ENCODE assay signal across 9 cellular contexts in the genomic region with DNA sequence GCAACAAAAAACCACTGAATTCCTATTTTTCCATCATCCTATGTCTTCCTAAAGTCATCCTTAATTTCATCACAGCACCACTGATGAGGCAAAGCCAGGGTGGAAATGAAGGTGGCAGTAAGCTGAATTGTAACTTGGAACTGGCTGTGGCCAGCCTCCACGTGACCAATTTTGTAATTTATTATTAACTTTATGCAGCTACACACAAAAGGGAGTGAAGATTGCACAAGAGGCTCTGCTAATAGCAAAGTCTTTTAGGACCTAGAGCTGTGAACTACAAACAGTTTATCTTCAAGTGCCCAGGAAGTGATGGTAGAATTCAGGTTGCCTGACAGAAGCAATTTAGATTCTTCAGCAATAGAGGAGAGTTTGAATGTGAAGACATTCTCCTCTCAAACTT.
DNase-seq lines count a peak whose midpoint lies in the region; ATAC-seq and TF ChIP-seq lines count a peak whose summit lies in the region.
"Had no signal": no experiment of that assay in that cellular context is flagged by ENCODE, and none has a peak within 500 bp of the region (broad histone marks: within the 10 kb centered on the region; RNA-seq: fewer than 3 reads in every experiment).

No MANE protein-coding gene starts in this region.

- no peak overlapping the region for H2AFZ ChIP-seq in ACC112 (ENCODE audit: low read length, unreplicated experiment)
- H2AFZ ChIP-seq in GM23248: no peak overlapping the region

- DNase-seq in GM23248 (peak; percentile 58), kidney glomerular epithelial cell (lab: John Stamatoyannopoulos, UW) (peak; percentile 77), EL (no peak), dermis blood vessel endothelial cell (no peak), GM19240 (ENCODE audit: insufficient read length, low spot score) (no peak)
- no peak for DNase-seq in activated CD8-positive, alpha-beta T cell treated with anti-CD3 and anti-CD28 coated beads for 36 hours
- DNase-seq: DMS79 treated with DMSO at 0.1 percent for 48 hours had no signal

- H3K4me3 Mint-ChIP-seq in activated CD8-positive, alpha-beta T cell treated with anti-CD3 and anti-CD28 coated beads for 36 hours: peak overlapping the region; percentile 16

- peak overlapping the region; percentile 41 for H3K4me2 ChIP-seq in GM23248 (ENCODE audit: unreplicated experiment)

- intact Hi-C loops in activated CD8-positive, alpha-beta T cell treated with anti-CD3 and anti-CD28 coated beads for 36 hours (cut with micrococcal nuclease): loop anchor here (5.0 kb wide), 1 partner anchor 197 kb away; no protein-coding TSS in a partner anchor

- no peaks in the 10 kb centered on the region for H3K79me2 ChIP-seq in ACC112 (ENCODE audit: control insufficient read depth, insufficient read depth, low read length, unreplicated experiment)
- no peaks in the 10 kb centered on the region for H3K79me2 ChIP-seq in GM23248 (ENCODE audit: insufficient read depth)

- no peaks in the 10 kb centered on the region for H3K9me3 ChIP-seq in GM23248 (ENCODE audit: low read depth)

- H3K4me1 Mint-ChIP-seq in activated CD8-positive, alpha-beta T cell treated with anti-CD3 and anti-CD28 coated beads for 36 hours (ENCODE audit: low read depth): peaks cover 63% of the 10 kb centered on the region

- ATAC-seq in activated CD8-positive, alpha-beta T cell treated with anti-CD3 and anti-CD28 coated beads for 36 hours: peak; percentile 25
- no peak for ATAC-seq in HG02588 (IDR thresholded peaks at IDR 0.05; ENCODE audit: unreplicated experiment)

- H3K36me3 ChIP-seq in ACC112 (ENCODE audit: insufficient read depth, low read length): no peaks in the 10 kb centered on the region
- no peaks in the 10 kb centered on the region for H3K36me3 ChIP-seq in GM23248 (ENCODE audit: low read depth)

- H3K27ac ChIP-seq in ACC112 (ENCODE audit: low read depth, low read length) (peak overlapping the region; percentile 45), GM23248 (peak overlapping the region; percentile 71)

- H3K9me3 Mint-ChIP-seq in activated CD8-positive, alpha-beta T cell treated with anti-CD3 and anti-CD28 coated beads for 36 hours: peaks cover 2% of the 10 kb centered on the region

- peaks cover 41% of the 10 kb centered on the region for H3F3A ChIP-seq in GM23248 (ENCODE audit: insufficient read depth)

- H3K36me3 Mint-ChIP-seq in activated CD8-positive, alpha-beta T cell treated with anti-CD3 and anti-CD28 coated beads for 36 hours (ENCODE audit: low read depth): peaks cover 5% of the 10 kb centered on the region

- H3K27ac Mint-ChIP-seq in activated CD8-positive, alpha-beta T cell treated with anti-CD3 and anti-CD28 coated beads for 36 hours: peak overlapping the region; percentile 89

- H3K9me2 ChIP-seq in GM23248 (ENCODE audit: insufficient read depth): no peaks in the 10 kb centered on the region

- H3K4me3 ChIP-seq in ACC112 (ENCODE audit: low read depth, low read length) (no peak overlapping the region), GM23248 (peak overlapping the region; percentile 25; the same call in 1 of the 2 replicates)

- peaks cover 30% of the 10 kb centered on the region for H3K4me1 ChIP-seq in ACC112 (ENCODE audit: control insufficient read depth, insufficient read depth, low read length, unreplicated experiment)
- H3K4me1 ChIP-seq in GM23248 (ENCODE audit: insufficient read depth): peaks cover 43% of the 10 kb centered on the region

- POLR2A ChIA-PET in activated CD8-positive, alpha-beta T cell treated with anti-CD3 and anti-CD28 coated beads for 36 hours (lab: Charles Lee): interaction anchor here (1.1 to 1.2 kb wide), 3 partner anchors 59 to 212 kb away, joined by 3 to 5 read pairs (median 5); a partner anchor contains a TSS

- CTCF ChIA-PET in activated CD8-positive, alpha-beta T cell treated with anti-CD3 and anti-CD28 coated beads for 36 hours (lab: Charles Lee): interaction anchor here (1.1 to 4.0 kb wide), 5 partner anchors 16 to 308 kb away, joined by 3 to 17 read pairs (median 8); no protein-coding TSS in a partner anchor

- H3K27me3 ChIP-seq in ACC112 (ENCODE audit: insufficient read depth, low read length) (no peaks in the 10 kb centered on the region), GM23248 (replicated peaks; ENCODE audit: insufficient read depth) (no peaks in the 10 kb centered on the region)

- in situ Hi-C loops in GM23248 (cut with MboI): no loop called here

- no peaks in the 10 kb centered on the region for H4K20me1 ChIP-seq in GM23248 (ENCODE audit: insufficient read depth)

- H3K9ac ChIP-seq in GM23248: peak overlapping the region; percentile 37; the same call in 1 of the 2 replicates

- no peak for TF ChIP-seq CTCF in activated CD8-positive, alpha-beta T cell treated with anti-CD3 and anti-CD28 coated beads for 36 hours (IDR thresholded peaks at IDR 0.05)

- H3K27me3 Mint-ChIP-seq in activated CD8-positive, alpha-beta T cell treated with anti-CD3 and anti-CD28 coated beads for 36 hours: peaks cover 7% of the 10 kb centered on the region

- WGBS in GM23248 (ENCODE audit: low coverage in 1 of 2, low lambda C conversion rate in 2 of 2, missing lambda C conversion rate in 2 of 2), 2 experiments: 0 to 6% methylated on average over 1 of the region's 1 CpG

Comparison
In these comparisons a context has a peak if more than half of its experiments do, and no peak if none do; other contexts are left out.
1. DNase-seq: peak in GM23248 (single experiment) and kidney glomerular epithelial cell (single experiment); none in activated CD8-positive, alpha-beta T cell treated with anti-CD3 and anti-CD28 coated beads for 36 hours (single experiment), EL (single experiment), dermis blood vessel endothelial cell (single experiment) and GM19240 (single experiment).